In the genomic region with DNA sequence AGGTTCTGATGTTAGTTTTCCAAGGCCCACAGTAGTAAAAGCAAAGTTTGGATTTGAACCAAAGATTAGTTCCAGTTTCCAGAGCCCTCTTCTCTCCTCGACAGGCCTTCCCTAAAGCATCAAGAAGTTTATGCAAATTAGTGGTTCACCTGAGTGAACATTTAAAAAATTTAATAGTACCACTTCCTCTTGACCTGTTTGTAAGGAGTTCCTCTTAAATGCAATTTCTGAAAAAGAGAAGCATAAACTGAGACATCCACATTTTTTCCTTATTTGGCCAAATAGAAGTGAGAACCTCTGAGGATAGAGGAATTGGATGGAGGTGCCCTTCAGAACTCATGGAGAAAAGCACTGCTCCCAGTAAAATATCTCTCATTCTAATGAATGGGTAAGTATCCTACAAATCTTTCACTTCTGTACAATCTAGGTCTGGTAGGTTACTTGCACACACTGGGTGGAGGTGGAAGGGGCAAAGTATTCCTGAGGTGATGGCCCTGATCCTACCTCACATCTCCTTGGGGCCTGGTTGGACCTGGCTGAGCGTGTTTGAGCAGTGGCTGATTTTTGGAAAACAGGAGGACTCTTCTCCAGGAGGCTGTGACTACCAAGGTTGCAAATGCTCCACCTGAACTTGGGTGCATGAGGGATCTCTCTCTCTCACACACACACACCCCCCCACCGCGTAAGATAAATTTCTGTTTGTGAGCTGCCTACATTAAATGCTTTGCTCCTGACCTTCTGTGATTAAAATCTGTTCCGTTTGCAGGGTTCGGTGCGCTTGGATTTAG, we compare ENCODE assay signal across 8 cellular contexts. TPM values are rescaled to one million over a fixed set of nuclear protein-coding genes. Genes with fewer than 3 reads are reported as not detected.
DNase-seq lines count a peak whose midpoint lies in the region; ATAC-seq, FAIRE-seq and TF ChIP-seq lines count a peak whose summit lies in the region.

No MANE protein-coding gene starts in this region.

- dilution Hi-C loops in keratinocyte (cut with MboI; ENCODE audit: extremely low pct_ligation_motif_present, low sequenced_read_pairs) = no loop called here

- H2AFZ ChIP-seq in keratinocyte (ENCODE audit: control insufficient read depth, low read length) = peak overlapping the region; percentile 65

- peak overlapping the region; percentile 96 for H3K9ac ChIP-seq in keratinocyte (ENCODE audit: control insufficient read depth, extremely low read depth, insufficient read depth, low read length)

- WGBS in heart right ventricle, 2 donors = 57 to 64% methylated on average over 7 of the region's 7 CpGs
- WGBS in upper lobe of left lung, 2 donors = 41 to 47% methylated on average over 7 of the region's 7 CpGs

- H3K36me3 ChIP-seq in heart right ventricle (no peaks in the 10 kb centered on the region), keratinocyte (ENCODE audit: control insufficient read depth in 2 of 2, extremely low read depth in 1 of 2, insufficient read depth in 2 of 2, low read length in 2 of 2) (peaks cover 0 to 2% of the 10 kb centered on the region in 2 experiments), upper lobe of left lung (no peaks in the 10 kb centered on the region)

- CTCF ChIA-PET in activated CD8-positive, alpha-beta T cell treated with anti-CD3 and anti-CD28 coated beads, Interleukin-2, amount 10 ng/mL, durations not matched to agents 7 days and 5 days (lab: Charles Lee) = no interaction called here

- no peaks in the 10 kb centered on the region for H3K27me3 ChIP-seq in heart right ventricle
- no peaks in the 10 kb centered on the region for H3K27me3 ChIP-seq in keratinocyte (ENCODE audit: control insufficient read depth, extremely low read depth, insufficient read depth, low read length)
- H3K27me3 ChIP-seq in upper lobe of left lung = no peaks in the 10 kb centered on the region

- H3K4me3 Mint-ChIP-seq in activated CD8-positive, alpha-beta T cell treated with anti-CD3 and anti-CD28 coated beads, Interleukin-2, amount 10 ng/mL, durations not matched to agents 7 days and 5 days = peak overlapping the region; percentile 67

- no peaks in the 10 kb centered on the region for H3K9me3 Mint-ChIP-seq in activated CD8-positive, alpha-beta T cell treated with anti-CD3 and anti-CD28 coated beads, Interleukin-2, amount 10 ng/mL, durations not matched to agents 7 days and 5 days (ENCODE audit: insufficient read depth)

- H3K4me1 ChIP-seq in heart right ventricle (peaks cover 0 to 59% (median 18%) of the 10 kb centered on the region in 9 donors), keratinocyte (ENCODE audit: control insufficient read depth, extremely low read depth, insufficient read depth, low read length) (peaks cover 65% of the 10 kb centered on the region), upper lobe of left lung (peaks cover 6 to 27% (median 13%) of the 10 kb centered on the region in 4 donors)

- POLR2A ChIA-PET in activated CD8-positive, alpha-beta T cell treated with anti-CD3 and anti-CD28 coated beads, Interleukin-2, amount 10 ng/mL, durations not matched to agents 7 days and 5 days (lab: Charles Lee) = no interaction called here

- ATAC-seq in heart right ventricle (no peak), left ventricle myocardium superior (no peak), HG02938 (IDR thresholded peaks at IDR 0.05; ENCODE audit: unreplicated experiment) (peak; percentile 40), upper lobe of left lung (ENCODE audit: low FRiP score in 2 of 2) (no peak)
- ATAC-seq in activated CD8-positive, alpha-beta T cell treated with anti-CD3 and anti-CD28 coated beads, Interleukin-2, amount 10 ng/mL, durations not matched to agents 7 days and 5 days = no peak

- H3K27ac Mint-ChIP-seq in activated CD8-positive, alpha-beta T cell treated with anti-CD3 and anti-CD28 coated beads, Interleukin-2, amount 10 ng/mL, durations not matched to agents 7 days and 5 days = no peak overlapping the region

- peaks cover 18% of the 10 kb centered on the region for H3K4me1 Mint-ChIP-seq in activated CD8-positive, alpha-beta T cell treated with anti-CD3 and anti-CD28 coated beads, Interleukin-2, amount 10 ng/mL, durations not matched to agents 7 days and 5 days (ENCODE audit: low read depth)

- H3K9me3 ChIP-seq in heart right ventricle (no peaks in the 10 kb centered on the region), keratinocyte (ENCODE audit: control insufficient read depth, low read depth, low read length) (no peaks in the 10 kb centered on the region), upper lobe of left lung (no peaks in the 10 kb centered on the region)

- no peaks in the 10 kb centered on the region for H3K9me1 ChIP-seq in keratinocyte (ENCODE audit: control insufficient read depth, extremely low read depth, insufficient read depth, low read length)

- H3K4me2 ChIP-seq in keratinocyte (ENCODE audit: control insufficient read depth, extremely low read depth, insufficient read depth, low read depth, low read length) = peak overlapping the region; percentile 99

- intact Hi-C loops in heart right ventricle (cut with DNase I) (loop anchor here in 1 of 10 donors (5.0 to 10.0 kb wide), 2 partner anchors 37 to 75 kb away; no protein-coding TSS in a partner anchor), left ventricle myocardium superior (cut with micrococcal nuclease) (no loop called here)

- H3K27ac ChIP-seq in heart right ventricle (peak overlapping the region in 9 of 10 donors; percentile 63 to 96 (median 90)), keratinocyte (ENCODE audit: control insufficient read depth, insufficient read depth, low read length) (peak overlapping the region; percentile 98), upper lobe of left lung (peak overlapping the region; percentile 88 to 95 (median 90))

- H3K4me3 ChIP-seq in heart right ventricle = peak overlapping the region in 9 of 10 donors; percentile 50 to 95 (median 85)
- H3K4me3 ChIP-seq in keratinocyte (ENCODE audit: control insufficient read depth in 2 of 3, extremely low read depth in 1 of 3, insufficient read depth in 2 of 3, low read depth in 1 of 3, low read length in 3 of 3) = peak overlapping the region; percentile 87 to 94 (median 90)
- H3K4me3 ChIP-seq in upper lobe of left lung = peak overlapping the region; percentile 56 to 78 (median 69)

- no peak for TF ChIP-seq POLR2A in upper lobe of left lung (IDR thresholded peaks at IDR 0.05)

- no peak for TF ChIP-seq EP300 in upper lobe of left lung (IDR thresholded peaks at IDR 0.05)

- no peak for TF ChIP-seq CTCF in heart right ventricle (IDR thresholded peaks at IDR 0.05)
- TF ChIP-seq CTCF in keratinocyte (optimal IDR thresholded peaks at IDR 0.05 in 1 of 3, IDR thresholded peaks at IDR 0.05 in 1 of 3, conservative IDR thresholded peaks at IDR 0.05 in 1 of 3; ENCODE audit: extremely low read depth in 1 of 3, insufficient read depth in 2 of 3, low read length in 3 of 3) = no peak
- TF ChIP-seq CTCF in upper lobe of left lung (IDR thresholded peaks at IDR 0.05) = no peak

- H3K27me3 Mint-ChIP-seq in activated CD8-positive, alpha-beta T cell treated with anti-CD3 and anti-CD28 coated beads, Interleukin-2, amount 10 ng/mL, durations not matched to agents 7 days and 5 days (ENCODE audit: low read depth) = peaks cover 26% of the 10 kb centered on the region

- H3K36me3 Mint-ChIP-seq in activated CD8-positive, alpha-beta T cell treated with anti-CD3 and anti-CD28 coated beads, Interleukin-2, amount 10 ng/mL, durations not matched to agents 7 days and 5 days (ENCODE audit: low read depth) = no peaks in the 10 kb centered on the region

- no peak for FAIRE-seq in keratinocyte (lab: Jason Lieb, UNC)

- DNase-seq in heart right ventricle (no peak), left ventricle myocardium superior (no peak), keratinocyte (ENCODE audit: low read depth, low spot score) (no peak), upper lobe of left lung (no peak), GDM1 (lab: John Stamatoyannopoulos, UW) (no peak)
- DNase-seq in activated CD8-positive, alpha-beta T cell treated with anti-CD3 and anti-CD28 coated beads, Interleukin-2, amount 10 ng/mL, durations not matched to agents 7 days and 5 days = no peak
- DNase-seq in activated naive CD4-positive, alpha-beta T cell treated with anti-CD3 and anti-CD28 coated beads, Interleukin-2, amount 50 U/mL, for 16 hours = no peak

- no peaks in the 10 kb centered on the region for H4K20me1 ChIP-seq in keratinocyte (ENCODE audit: control insufficient read depth, extremely low read depth, insufficient read depth, low read length)

- H3K79me2 ChIP-seq in keratinocyte (ENCODE audit: control insufficient read depth, insufficient read depth, low read length) = peaks cover 41% of the 10 kb centered on the region

RNA-seq across cellular contexts. Expression of a gene that starts 1.0 kb away (rescaled TPM):
- total RNA-seq in heart right ventricle (10 to 100 TPM in 8 of 10 donors, 1 to 10 TPM in 2; 8.8 to 25.4 (median 12.7) TPM), left ventricle myocardium superior (12.7 TPM), upper lobe of left lung (10 to 100 TPM; 20.1 to 68.1 (median 40.6) TPM)
- polyA plus RNA-seq in heart right ventricle (1 to 10 TPM; 3.8 to 5.1 TPM), keratinocyte (87.6 to 144 TPM (median 99.7 TPM) in 3 replicates)
- 1 to 10 TPM; 3.7 to 3.8 TPM for total RNA-seq in activated CD8-positive, alpha-beta T cell treated with anti-CD3 and anti-CD28 coated beads, Interleukin-2, amount 10 ng/mL, durations not matched to agents 7 days and 5 days
- 39.1 TPM for polyA plus RNA-seq in keratinocyte (2011; ENCODE audit: low read depth)
- polyA plus RNA-seq in keratinocyte (2011; cell fraction: cytosol; rRNA removed) = 37.0 and 60.3 TPM in 2 replicates
- 124 and 141 TPM in 2 replicates for polyA plus RNA-seq in keratinocyte (2011; cell fraction: nucleus; rRNA removed)
- polyA plus RNA-seq in keratinocyte (2012; ENCODE audit: low replicate concordance) = 54.9 and 70.3 TPM in 2 replicates
- polyA minus RNA-seq in keratinocyte = 179 to 186 TPM (median 184 TPM) in 3 replicates
- 57.2 TPM for polyA minus RNA-seq in keratinocyte (2011; cell fraction: cytosol; rRNA and poly(A)+ RNA removed)
- polyA minus RNA-seq in keratinocyte (2011; cell fraction: nucleus; rRNA and poly(A)+ RNA removed) = 150 and 256 TPM in 2 replicates
